ENCODE assay signal across 12 cellular contexts in genomic region chr19:28631931-28632330, GRCh38.
"Had no signal": no experiment of that assay in that cellular context is flagged by ENCODE, and none has a peak within 500 bp of the region (broad histone marks: within the 10 kb centered on the region; RNA-seq: fewer than 3 reads in every experiment).

No MANE protein-coding gene starts in this region.

- H3K4me3 ChIP-seq: left lung, sigmoid colon, upper lobe of left lung had no signal

- H3K27ac Mint-ChIP-seq: activated CD4-positive, alpha-beta memory T cell treated with anti-CD3 and anti-CD28 coated beads for 36 hours; activated naive CD8-positive, alpha-beta T cell treated with anti-CD3 and anti-CD28 coated beads, Interleukin-2, amount 50 U/mL, for 24 hours; memory B cell; nephron; T-helper 17 cell had no signal

- H3K4me3 Mint-ChIP-seq: activated CD4-positive, alpha-beta memory T cell treated with anti-CD3 and anti-CD28 coated beads for 36 hours; activated naive CD8-positive, alpha-beta T cell treated with anti-CD3 and anti-CD28 coated beads, Interleukin-2, amount 50 U/mL, for 24 hours; memory B cell; nephron; T-helper 17 cell had no signal

- H3K4me1 ChIP-seq: left lung, sigmoid colon, upper lobe of left lung had no signal

- DNase-seq: activated CD4-positive, alpha-beta memory T cell treated with anti-CD3 and anti-CD28 coated beads for 36 hours; activated CD4-positive, CD25-positive, alpha-beta regulatory T cell treated with anti-CD3 and anti-CD28 coated beads, Interleukin-2, amount 50 U/mL, for 72 hours; activated naive CD4-positive, alpha-beta T cell treated with Interleukin-2 at 50 U/mL for 16 hours; activated naive CD8-positive, alpha-beta T cell treated with anti-CD3 and anti-CD28 coated beads, Interleukin-2, amount 50 U/mL, for 24 hours; sigmoid colon; stimulated activated naive CD4-positive, alpha-beta T cell; substantia nigra; T-helper 17 cell had no signal

- H3K27me3 Mint-ChIP-seq: activated CD4-positive, alpha-beta memory T cell treated with anti-CD3 and anti-CD28 coated beads for 36 hours; activated naive CD8-positive, alpha-beta T cell treated with anti-CD3 and anti-CD28 coated beads, Interleukin-2, amount 50 U/mL, for 24 hours; memory B cell; T-helper 17 cell had no signal

- H3K27ac ChIP-seq: left lung, sigmoid colon, upper lobe of left lung had no signal

- H3K36me3 Mint-ChIP-seq: activated CD4-positive, alpha-beta memory T cell treated with anti-CD3 and anti-CD28 coated beads for 36 hours; memory B cell had no signal

- H3K4me1 Mint-ChIP-seq: nephron, T-helper 17 cell had no signal

- H3K36me3 ChIP-seq: left lung, sigmoid colon, upper lobe of left lung had no signal

- ATAC-seq: activated naive CD8-positive, alpha-beta T cell treated with anti-CD3 and anti-CD28 coated beads, Interleukin-2, amount 50 U/mL, for 24 hours; left lung; T-helper 17 cell had no signal

- H3K27me3 ChIP-seq: left lung, sigmoid colon, upper lobe of left lung had no signal
